In genomic region chr12:32679910-32680217, GRCh38 we compare ENCODE assay signal across 7 cellular contexts. TPM values are rescaled to one million over a fixed set of nuclear protein-coding genes. Genes with fewer than 3 reads are reported as not detected.
A peak's percentile ranks its signal among the peaks of the same experiment; 100 is the strongest.
DNase-seq lines count a peak whose midpoint lies in the region; ATAC-seq and TF ChIP-seq lines count a peak whose summit lies in the region.

No MANE protein-coding gene starts in this region.

- H3K27me3 Mint-ChIP-seq in T-cell: no peaks in the 10 kb centered on the region

- no peak for TF ChIP-seq EP300 in gastroesophageal sphincter (IDR thresholded peaks at IDR 0.05)

- DNase-seq in T-cell: peak in 1 of 34 experiments; percentile 3
- no peak for DNase-seq in smooth muscle cell (lab: John Stamatoyannopoulos, UW; ENCODE audit: unreplicated experiment)
- DNase-seq in NCI-H2081 treated with DMSO at 0.1 percent for 48 hours (lab: John Stamatoyannopoulos, UW): no peak
- no peak for DNase-seq in NCI-H1417 (lab: John Stamatoyannopoulos, UW)

- H4K20me1 ChIP-seq in smooth muscle cell (ENCODE audit: low read depth): peaks cover 41% of the 10 kb centered on the region

- peak overlapping the region; percentile 76 for H3K9ac ChIP-seq in smooth muscle cell (ENCODE audit: low read depth)

- H3K36me3 ChIP-seq in gastroesophageal sphincter (no peaks in the 10 kb centered on the region), smooth muscle cell (ENCODE audit: low read depth) (no peaks in the 10 kb centered on the region)

- no peaks in the 10 kb centered on the region for H3K9me3 Mint-ChIP-seq in T-cell

- H3K4me3 ChIP-seq in gastroesophageal sphincter (peak overlapping the region; percentile 58 to 97), smooth muscle cell (peak overlapping the region; percentile 71)

- peak overlapping the region; percentile 85 to 90 (median 90) for H3K4me3 Mint-ChIP-seq in T-cell

- ATAC-seq in GM21723 (IDR thresholded peaks at IDR 0.05; ENCODE audit: unreplicated experiment): peak; percentile 8
- no peak for ATAC-seq in T-cell (replicated peaks in 1 of 4)
- no peak for ATAC-seq in gastroesophageal sphincter
- ATAC-seq in HG03097 (IDR thresholded peaks at IDR 0.05; ENCODE audit: low FRiP score, unreplicated experiment): no peak

- WGBS in gastroesophageal sphincter (ENCODE audit: low coverage in 1 of 2), 2 donors: 0% methylated on average over 9 to 13 of the region's 14 CpGs
- 0% methylated on average over 14 of the region's 14 CpGs for WGBS in smooth muscle cell (ENCODE audit: low lambda C conversion rate)

- peaks cover 50% of the 10 kb centered on the region for H3K79me2 ChIP-seq in smooth muscle cell (ENCODE audit: low read depth)

- H3K4me2 ChIP-seq in smooth muscle cell: peak overlapping the region; percentile 86

- no peaks in the 10 kb centered on the region for H3K27me3 ChIP-seq in gastroesophageal sphincter
- no peaks in the 10 kb centered on the region for H3K27me3 ChIP-seq in smooth muscle cell (ENCODE audit: low read depth)

- peak overlapping the region; percentile 85 to 87 for H3K27ac Mint-ChIP-seq in T-cell

- TF ChIP-seq CTCF in gastroesophageal sphincter (IDR thresholded peaks at IDR 0.05) (no peak), smooth muscle cell (IDR thresholded peaks at IDR 0.05; ENCODE audit: borderline replicate concordance, insufficient read depth, poor library complexity, severe bottlenecking) (no peak)

- no peak for TF ChIP-seq POLR2A in gastroesophageal sphincter (IDR thresholded peaks at IDR 0.05)

- CTCF ChIA-PET in T-cell (lab: Charles Lee): interaction anchor here in 1 of 2 donors (0.7 kb wide), 1 partner anchor 75 kb away, joined by 3 read pairs; no protein-coding TSS in a partner anchor

- peak overlapping the region; percentile 70 to 97 (median 96) for H3K27ac ChIP-seq in gastroesophageal sphincter
- H3K27ac ChIP-seq in smooth muscle cell (ENCODE audit: low read depth): peak overlapping the region; percentile 77

- POLR2A ChIA-PET in T-cell (lab: Charles Lee): no interaction called here

- H3F3A ChIP-seq in smooth muscle cell (ENCODE audit: low read depth): no peaks in the 10 kb centered on the region

- H3K36me3 Mint-ChIP-seq in T-cell: no peaks in the 10 kb centered on the region

- H2AFZ ChIP-seq in smooth muscle cell (ENCODE audit: low read depth): peak overlapping the region; percentile 40

- H3K4me1 ChIP-seq in gastroesophageal sphincter: peaks cover 0 to 41% (median 0%) of the 10 kb centered on the region in 3 donors
- H3K4me1 ChIP-seq in smooth muscle cell (ENCODE audit: low read depth): peaks cover 10% of the 10 kb centered on the region

- H3K4me1 Mint-ChIP-seq in T-cell: peaks cover 31 to 35% (median 33%) of the 10 kb centered on the region in 3 donors

- H3K9me3 ChIP-seq in gastroesophageal sphincter (no peaks in the 10 kb centered on the region), smooth muscle cell (replicated peaks; ENCODE audit: low read depth) (no peaks in the 10 kb centered on the region)

RNA-seq across cellular contexts. Expression of gene DNM1L, which starts 0.8 kb away (rescaled TPM):
- total RNA-seq in T-cell: 10 to 100 TPM; 44.4 to 65.9 (median 48.3) TPM
- total RNA-seq in gastroesophageal sphincter: 100 to 1,000 TPM in 1 of 4 donors, 10 to 100 TPM in 3; 66.9 to 109 (median 88.3) TPM
- 56.3 and 88.1 TPM in 2 replicates for total RNA-seq in smooth muscle cell
- polyA plus RNA-seq in smooth muscle cell: 33.6 and 42.3 TPM in 2 replicates
